Comparison of ENCODE assay signal across 8 cellular contexts in the genomic region with DNA sequence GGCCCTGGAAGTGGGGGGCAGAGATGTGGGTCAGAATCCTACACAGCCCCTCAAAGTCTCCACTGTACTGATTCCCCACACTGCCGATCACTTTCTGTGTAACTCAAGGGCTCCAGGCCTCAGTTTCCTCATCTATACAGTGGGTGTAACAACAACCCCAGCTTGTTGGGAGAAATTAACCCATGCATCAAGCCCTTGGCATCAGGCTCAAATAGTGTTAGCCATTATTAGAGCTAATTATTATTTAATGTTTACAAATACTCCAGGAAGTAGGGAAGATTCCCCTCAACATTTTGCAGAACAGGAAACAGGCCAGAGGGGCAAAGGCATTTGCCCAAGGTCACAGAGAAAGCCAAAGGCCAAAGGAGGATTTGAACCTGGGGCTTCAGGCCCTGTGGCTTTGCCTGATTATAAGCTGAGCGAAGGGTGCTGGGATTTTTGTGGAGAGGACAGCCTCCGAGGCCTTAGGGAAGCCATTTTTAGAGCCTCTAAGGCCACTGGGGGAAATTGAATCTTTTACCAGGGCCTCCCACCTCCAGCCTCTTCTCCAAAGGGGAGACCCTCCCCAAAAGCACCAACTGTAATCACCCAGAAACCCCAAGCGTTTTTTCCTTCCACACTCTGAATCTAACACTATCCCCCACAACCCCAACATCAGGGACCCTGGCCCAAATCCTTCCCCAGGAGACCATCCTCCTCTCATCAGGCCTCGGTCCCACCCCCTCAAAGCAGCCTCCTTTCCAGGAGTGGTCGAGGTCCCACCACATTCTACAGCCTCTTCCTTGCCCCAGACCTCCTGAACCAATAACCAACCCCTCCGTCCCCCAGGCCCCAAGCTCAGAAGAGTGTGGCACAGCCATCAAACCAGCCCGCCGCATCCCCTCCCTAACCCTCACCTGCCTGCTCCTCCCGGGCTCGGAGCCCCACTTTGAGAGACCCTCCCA. TPM values are rescaled to one million over a fixed set of nuclear protein-coding genes. Genes with fewer than 3 reads are reported as not detected.
DNase-seq lines count a peak whose midpoint lies in the region; ATAC-seq and TF ChIP-seq lines count a peak whose summit lies in the region.

No MANE protein-coding gene starts in this region.

- peak overlapping the region; percentile 76 for H3K4ac ChIP-seq in IMR-90 (ENCODE audit: low read depth, low read length)

- H3K36me3 ChIP-seq in IMR-90 (ENCODE audit: control insufficient read depth, insufficient read depth, low read length): peaks cover 31% of the 10 kb centered on the region
- H3K36me3 ChIP-seq in aorta (ENCODE audit: control insufficient read depth in 1 of 2, insufficient read depth in 2 of 2, low read length in 1 of 2): peaks cover 0 to 4% of the 10 kb centered on the region in 2 donors

- peak overlapping the region; percentile 80 for H4K5ac ChIP-seq in IMR-90 (ENCODE audit: low read depth, low read length)

- BruUV-seq in IMR-90 (replicated peaks; lab: Mats Ljungman, UMichigan): TSS peak; percentile 40

- peak overlapping the region; percentile 99 for H2AK9ac ChIP-seq in IMR-90 (replicated peaks; ENCODE audit: low read depth, low read length, poor library complexity)

- H2BK15ac ChIP-seq in IMR-90 (ENCODE audit: low read depth, low read length): no peak overlapping the region

- H3K27me3 ChIP-seq in IMR-90 (ENCODE audit: control insufficient read depth, insufficient read depth, low read length): no peaks in the 10 kb centered on the region
- no peaks in the 10 kb centered on the region for H3K27me3 ChIP-seq in aorta (ENCODE audit: control insufficient read depth in 1 of 2, insufficient read depth in 2 of 2, low read length in 1 of 2)

- no peak overlapping the region for H2BK20ac ChIP-seq in IMR-90 (ENCODE audit: low read depth, low read length)

- H3K9me1 ChIP-seq in IMR-90 (ENCODE audit: insufficient read depth, low read length): peaks cover 13% of the 10 kb centered on the region

- peak overlapping the region; percentile 20; the same call in 1 of the 2 replicates for H2BK120ac ChIP-seq in IMR-90 (ENCODE audit: low read depth, low read length)

- dilution Hi-C loops in IMR-90 (cut with HindIII; ENCODE audit: low sequenced_read_pairs, unreplicated experiment): no loop called here

- H4K20me1 ChIP-seq in IMR-90 (ENCODE audit: insufficient read depth, low read length): no peaks in the 10 kb centered on the region

- peaks cover 20 to 34% of the 10 kb centered on the region in 2 experiments for H3K79me1 ChIP-seq in IMR-90 (ENCODE audit: low read depth in 1 of 2, low read length in 2 of 2)

- H3K56ac ChIP-seq in IMR-90 (ENCODE audit: extremely low read depth, insufficient read depth, low read length): peak overlapping the region; percentile 19; the same call in 1 of the 2 replicates

- peak overlapping the region; percentile 81 for H4K8ac ChIP-seq in IMR-90 (ENCODE audit: low read depth in 2 of 2, low read length in 2 of 2)

- WGBS in IMR-90 (ENCODE audit: extremely low coverage in 2 of 2, insufficient read length in 1 of 2), 2 experiments: 8% methylated on average over 3 of the region's 11 CpGs; no CpG with 5 or more reads in 1 of the 2 experiments
- WGBS in aorta, 2 donors: 15 to 17% methylated on average over 11 of the region's 11 CpGs

- peak overlapping the region; percentile 73 for H3K14ac ChIP-seq in IMR-90 (replicated peaks; ENCODE audit: low read depth, low read length)

- in situ Hi-C loops in IMR-90 (cut with MboI; ENCODE audit: low sequenced_read_pairs): no loop called here

- CTCF ChIA-PET in AG04449 (lab: Yijun Ruan, JAX): interaction anchor here (1.0 to 2.0 kb wide), 3 partner anchors 72 to 324 kb away, joined by 3 to 5 read pairs (median 3); no protein-coding TSS in a partner anchor
- CTCF ChIA-PET in IMR-90 (lab: Yijun Ruan, JAX): no interaction called here

- H3K4me2 ChIP-seq in IMR-90 (ENCODE audit: low read depth, low read length): peak overlapping the region; percentile 93

- peak overlapping the region; percentile 88 for H3K9ac ChIP-seq in IMR-90 (ENCODE audit: low read depth, low read length)

- peak; percentile 5; the same call in 1 of the 2 replicates for ATAC-seq in IMR-90 (ENCODE audit: low read depth)
- ATAC-seq in memory B cell (ENCODE audit: low read depth): no peak
- ATAC-seq in aorta (ENCODE audit: low FRiP score): peak; percentile 8
- no peak for ATAC-seq in left lobe of liver

- peak overlapping the region; percentile 74 for H3K4me3 ChIP-seq in AG04449 (ENCODE audit: low read depth, low read length)
- H3K4me3 ChIP-seq in IMR-90 (ENCODE audit: insufficient read depth, low read depth, low read length): peak overlapping the region; percentile 89
- peak overlapping the region; percentile 97 to 99 for H3K4me3 ChIP-seq in aorta (ENCODE audit: low read length in 2 of 2)

- POLR2A ChIA-PET in AG04449 (lab: Yijun Ruan, JAX) (interaction anchor here (0.7 to 1.0 kb wide), 2 partner anchors 92 to 236 kb away, joined by 3 read pairs; no protein-coding TSS in a partner anchor), IMR-90 (lab: Charles Lee; ENCODE audit: unreplicated experiment) (no interaction called here)

- H3K9me3 Mint-ChIP-seq in brain: no peaks in the 10 kb centered on the region
- H3K9me3 Mint-ChIP-seq in memory B cell: no peaks in the 10 kb centered on the region

- H3K4me1 ChIP-seq in IMR-90 (ENCODE audit: control insufficient read depth, insufficient read depth, low read length): peaks cover 7% of the 10 kb centered on the region
- H3K4me1 ChIP-seq in aorta (ENCODE audit: control insufficient read depth in 1 of 2, insufficient read depth in 2 of 2, low read length in 2 of 2): no peaks in the 10 kb centered on the region

- H3K36me3 Mint-ChIP-seq in brain (peaks cover 34% of the 10 kb centered on the region), memory B cell (peaks cover 5% of the 10 kb centered on the region)

- H3K27me3 Mint-ChIP-seq in brain: no peaks in the 10 kb centered on the region
- H3K27me3 Mint-ChIP-seq in memory B cell: no peaks in the 10 kb centered on the region

- peak overlapping the region; percentile 91 to 95 (median 92) for H3K4me3 Mint-ChIP-seq in brain
- peak overlapping the region; percentile 85 for H3K4me3 Mint-ChIP-seq in memory B cell

- H2AFZ ChIP-seq in IMR-90 (replicated peaks; ENCODE audit: low read length, poor library complexity): peak overlapping the region; percentile 81

- H3K27ac Mint-ChIP-seq in brain (peak overlapping the region; percentile 91 to 96 (median 95)), memory B cell (peak overlapping the region; percentile 93)

- H2AK5ac ChIP-seq in IMR-90 (ENCODE audit: low read depth, low read length): peak overlapping the region; percentile 70

- H3K4me1 Mint-ChIP-seq in brain (peaks cover 17% of the 10 kb centered on the region), memory B cell (peaks cover 17% of the 10 kb centered on the region)

- TF ChIP-seq RAD21 in IMR-90 (IDR thresholded peaks at IDR 0.05; ENCODE audit: low read length): no peak

- TF ChIP-seq CTCF in AG04449 (IDR thresholded peaks at IDR 0.05; ENCODE audit: insufficient read depth, low read length, missing control alignments) (no peak), IMR-90 (conservative IDR thresholded peaks at IDR 0.05; ENCODE audit: low read depth, low read length) (no peak), brain (conservative IDR thresholded peaks at IDR 0.05) (no peak)

- peak overlapping the region; percentile 82 for H4K91ac ChIP-seq in IMR-90 (ENCODE audit: insufficient read depth, low read depth, low read length)

- peak overlapping the region; percentile 67 for H3K18ac ChIP-seq in IMR-90 (ENCODE audit: low read depth, low read length)

- DNase-seq in AG04449 (ENCODE audit: low read depth, low spot score) (no peak), IMR-90 (no peak), memory B cell (ENCODE audit: low spot score in 2 of 2) (no peak), aorta (no peak), left lobe of liver (ENCODE audit: low spot score) (no peak), GM19240 (ENCODE audit: insufficient read length, low spot score) (no peak), DMS114 treated with DMSO at 0.1 percent for 48 hours (lab: John Stamatoyannopoulos, UW; ENCODE audit: unreplicated experiment) (no peak)

- H3K23ac ChIP-seq in IMR-90 (ENCODE audit: low read depth, low read length): peak overlapping the region; percentile 58

- peak overlapping the region; percentile 63 for H3K27ac ChIP-seq in IMR-90 (ENCODE audit: insufficient read depth, low read length)
- H3K27ac ChIP-seq in aorta (ENCODE audit: low read depth in 1 of 2, low read length in 2 of 2): peak overlapping the region in 1 of 2 donors; percentile 1

- no peak for TF ChIP-seq POLR2A in IMR-90 (IDR thresholded peaks at IDR 0.05; ENCODE audit: low read depth, low read length)

- H3K9me3 ChIP-seq in IMR-90 (ENCODE audit: control insufficient read depth, insufficient read depth, low read length): no peaks in the 10 kb centered on the region
- no peaks in the 10 kb centered on the region for H3K9me3 ChIP-seq in aorta (ENCODE audit: control insufficient read depth, low read length)

- intact Hi-C loops in IMR-90 (cut with micrococcal nuclease) (no loop called here), aorta (cut with DNase I) (no loop called here)

- H2BK5ac ChIP-seq in IMR-90 (ENCODE audit: low read depth, low read length, poor library complexity, severe bottlenecking): peak overlapping the region; percentile 57

RNA-seq across cellular contexts. Expression of gene FKBP8, which starts 1.1 kb away (rescaled TPM):
- total RNA-seq in IMR-90 (2012; rRNA removed): 134 and 153 TPM in 2 replicates
- polyA plus RNA-seq in IMR-90 (2012; rRNA removed): 289 and 312 TPM in 2 replicates
- 290 and 383 TPM in 2 replicates for polyA plus RNA-seq in IMR-90 (2012; cell fraction: cytosol; rRNA removed)
- 283 and 393 TPM in 2 replicates for polyA plus RNA-seq in IMR-90 (2012; cell fraction: nucleus; rRNA removed; ENCODE audit: low replicate concordance)
- polyA plus RNA-seq in brain (ENCODE audit: insufficient read depth, low read depth, low replicate concordance): 673 TPM
- 100 to 1,000 TPM; 225 to 239 TPM for total RNA-seq in aorta
- 100 to 1,000 TPM; 255 to 362 TPM for polyA plus RNA-seq in aorta
- total RNA-seq in left lobe of liver: 116 TPM

RNA-seq across cellular contexts. Expression of gene KXD1, which starts 15.4 kb away (rescaled TPM):
- total RNA-seq in IMR-90 (2012; rRNA removed): 66.7 and 89.2 TPM in 2 replicates
- polyA plus RNA-seq in IMR-90 (2012; rRNA removed): 196 and 253 TPM in 2 replicates
- 76.4 and 143 TPM in 2 replicates for polyA plus RNA-seq in IMR-90 (2012; cell fraction: cytosol; rRNA removed)
- polyA plus RNA-seq in IMR-90 (2012; cell fraction: nucleus; rRNA removed; ENCODE audit: low replicate concordance): 116 and 178 TPM in 2 replicates
- polyA plus RNA-seq in brain (ENCODE audit: insufficient read depth, low read depth, low replicate concordance): 93.5 TPM
- total RNA-seq in aorta: 10 to 100 TPM; 85.4 to 92.4 TPM
- polyA plus RNA-seq in aorta: 100 to 1,000 TPM in 1 of 2 donors, 10 to 100 TPM in 1; 85.6 to 128 TPM
- total RNA-seq in left lobe of liver: 30.4 TPM

RNA-seq across cellular contexts. Expression of gene ELL, which starts 20.4 kb away (rescaled TPM):
- total RNA-seq in IMR-90 (2012; rRNA removed) (6.3 and 6.7 TPM in 2 replicates), aorta (10 to 100 TPM; 30.0 to 37.9 TPM), left lobe of liver (11.2 TPM)
- polyA plus RNA-seq in IMR-90 (2012; rRNA removed) (13.1 and 15.0 TPM in 2 replicates), brain (ENCODE audit: insufficient read depth, low read depth, low replicate concordance) (4.9 TPM), aorta (10 to 100 TPM in 1 of 2 donors, 1 to 10 TPM in 1; 7.3 to 13.1 TPM)
- polyA plus RNA-seq in IMR-90 (2012; cell fraction: cytosol; rRNA removed): 6.3 and 15.8 TPM in 2 replicates
- polyA plus RNA-seq in IMR-90 (2012; cell fraction: nucleus; rRNA removed; ENCODE audit: low replicate concordance): 23.8 and 42.6 TPM in 2 replicates

RNA-seq across cellular contexts. Expression of gene UBA52, which starts 29.4 kb away (rescaled TPM):
- total RNA-seq in IMR-90 (2012; rRNA removed) (1,030 and 1,144 TPM in 2 replicates), aorta (100 to 1,000 TPM; 750 to 787 TPM), left lobe of liver (425 TPM)
- polyA plus RNA-seq in IMR-90 (2012; rRNA removed) (2,778 and 3,008 TPM in 2 replicates), brain (ENCODE audit: insufficient read depth, low read depth, low replicate concordance) (1,684 TPM), aorta (1,000 to 10,000 TPM; 1,225 to 1,252 TPM)
- polyA plus RNA-seq in IMR-90 (2012; cell fraction: cytosol; rRNA removed): 3,160 and 3,447 TPM in 2 replicates
- polyA plus RNA-seq in IMR-90 (2012; cell fraction: nucleus; rRNA removed; ENCODE audit: low replicate concordance): 792 and 822 TPM in 2 replicates

RNA-seq across cellular contexts. Expression of gene REX1BD, which starts 46.3 kb away (rescaled TPM):
- 14.2 and 19.2 TPM in 2 replicates for total RNA-seq in IMR-90 (2012; rRNA removed)
- 44.6 and 68.7 TPM in 2 replicates for polyA plus RNA-seq in IMR-90 (2012; rRNA removed)
- polyA plus RNA-seq in IMR-90 (2012; cell fraction: cytosol; rRNA removed): 147 and 160 TPM in 2 replicates
- 295 and 606 TPM in 2 replicates for polyA plus RNA-seq in IMR-90 (2012; cell fraction: nucleus; rRNA removed; ENCODE audit: low replicate concordance)
- 32.9 TPM for polyA plus RNA-seq in brain (ENCODE audit: insufficient read depth, low read depth, low replicate concordance)
- total RNA-seq in aorta: 10 to 100 TPM; 33.3 to 67.1 TPM
- 100 to 1,000 TPM in 1 of 2 donors, 10 to 100 TPM in 1; 22.9 to 192 TPM for polyA plus RNA-seq in aorta
- total RNA-seq in left lobe of liver: 55.7 TPM

Comparison
In these comparisons a context has a peak if more than half of its experiments do, and no peak if none do; other contexts are left out.
1. ATAC-seq: peak in IMR-90 (single experiment) and aorta (single experiment); none in memory B cell (single experiment) and left lobe of liver (single experiment).
2. Peak in every context shown above with its lines, with median percentiles within 50 percentile points of each other: H3K4me3 ChIP-seq.